16 cellular contexts compared by ENCODE assay signal in genomic region chr11:92302766-92303165, GRCh38.
"Had no signal": no experiment of that assay in that cellular context is flagged by ENCODE, and none has a peak within 500 bp of the region (broad histone marks: within the 10 kb centered on the region; RNA-seq: fewer than 3 reads in every experiment).

No MANE protein-coding gene starts in this region.

- ATAC-seq: activated CD8-positive, alpha-beta T cell treated with anti-CD3 and anti-CD28 coated beads, Interleukin-2, amount 10 ng/mL, durations not matched to agents 7 days and 5 days; esophagus mucosa; heart left ventricle; left lobe of liver; T-cell had no signal

- H3K27ac ChIP-seq: heart left ventricle, ovary, stomach, WERI-Rb-1 had no signal

- H3K27me3 ChIP-seq: heart left ventricle, ovary, stomach had no signal

- H3K36me3 ChIP-seq: heart left ventricle, ovary, stomach, thoracic aorta, WERI-Rb-1 had no signal

- DNase-seq: activated CD4-positive, alpha-beta T cell treated with anti-CD3 and anti-CD28 coated beads for 4 hours; activated CD8-positive, alpha-beta T cell treated with anti-CD3 and anti-CD28 coated beads, Interleukin-2, amount 10 ng/mL, durations not matched to agents 7 days and 5 days; activated naive CD4-positive, alpha-beta T cell treated with anti-CD3 and anti-CD28 coated beads for 36 hours; foreskin melanocyte; heart left ventricle; islet precursor cell; ovary; retina; stimulated activated CD4-positive, alpha-beta T cell treated with anti-CD3 and anti-CD28 coated beads, Interleukin-15, amount 100 ng/mL, for 24 hours; stomach; T-cell; T1000; WERI-Rb-1 had no signal

- H3K9me3 ChIP-seq: heart left ventricle, ovary, stomach, thoracic aorta had no signal

- H3K4me3 ChIP-seq: heart left ventricle, ovary, stomach, thoracic aorta had no signal

- H3K4me1 ChIP-seq: heart left ventricle had no signal
